Comparison of ENCODE assay signal across 13 cellular contexts in genomic region chr11:68583047-68583446, GRCh38.
DNase-seq lines count a peak whose midpoint lies in the region; ATAC-seq, FAIRE-seq and TF ChIP-seq lines count a peak whose summit lies in the region.
"Had no signal": no experiment of that assay in that cellular context is flagged by ENCODE, and none has a peak within 500 bp of the region (broad histone marks: within the 10 kb centered on the region; RNA-seq: fewer than 3 reads in every experiment).

No MANE protein-coding gene starts in this region.

- in situ Hi-C loops in astrocyte of the spinal cord (cut with HindIII; ENCODE audit: low sequenced_read_pairs): no loop called here

- ATAC-seq in GM19351 (IDR thresholded peaks at IDR 0.05; ENCODE audit: unreplicated experiment): no peak

- FAIRE-seq in D721Med (lab: Jason Lieb, UNC): no peak
- FAIRE-seq: HTR-8/SVneo had no signal

- H3K4me3 ChIP-seq in astrocyte of the spinal cord (ENCODE audit: low read depth, low read length): no peak overlapping the region
- H3K4me3 ChIP-seq: SK-N-MC had no signal

- DNase-seq in A172 (ENCODE audit: low spot score) (peak; percentile 2), EL (peak; percentile 68), astrocyte of the spinal cord (ENCODE audit: low read depth, low spot score) (peak; percentile 67), glomerular visceral epithelial cell (ENCODE audit: extremely low spot score) (peak; percentile 25), DMS 273 (lab: John Stamatoyannopoulos, UW; ENCODE audit: unreplicated experiment) (no peak), SIG-M5 treated with dmso at 0.1 percent for 504 hours (lab: John Stamatoyannopoulos, UW; ENCODE audit: unreplicated experiment) (no peak), D721Med (ENCODE audit: insufficient read length, low spot score) (no peak)
- DNase-seq: CD4-positive, alpha-beta T cell; NCI-H1105 treated with DMSO at 0.1 percent for 48 hours; NCI-H526 had no signal

- TF ChIP-seq CTCF in astrocyte of the spinal cord (IDR thresholded peaks at IDR 0.05; ENCODE audit: low read depth, low read length): no peak
- no peak for TF ChIP-seq CTCF in D721Med (IDR thresholded peaks at IDR 0.05; ENCODE audit: insufficient read depth, missing control alignments)

Comparison
In these comparisons a context has a peak if more than half of its experiments do, and no peak if none do; other contexts are left out.
1. DNase-seq: peak in A172 (single experiment), EL (single experiment), astrocyte of the spinal cord (single experiment) and glomerular visceral epithelial cell (single experiment); none in DMS 273 (single experiment), SIG-M5 treated with dmso at 0.1 percent for 504 hours (single experiment) and D721Med (single experiment).